ENCODE assay signal across 8 cellular contexts in genomic region chr1:161390559-161390858, GRCh38. TPM values are rescaled to one million over a fixed set of nuclear protein-coding genes. Genes with fewer than 3 reads are reported as not detected.
DNase-seq lines count a peak whose midpoint lies in the region; ATAC-seq and TF ChIP-seq lines count a peak whose summit lies in the region.

No MANE protein-coding gene starts in this region.

- H3K9me3 ChIP-seq in T-helper 17 cell (ENCODE audit: control insufficient read depth, low read length, poor library complexity, severe bottlenecking): no peaks in the 10 kb centered on the region

- ATAC-seq in T-helper 17 cell: peak; percentile 29
- peak; percentile 3 for ATAC-seq in stimulated activated memory B cell treated with anti-CD40 and anti-IgM and Interleukin-4, amounts not matched to agents 10 μg/mL and 1 μg/mL and 100 μg/mL, for 72 hours
- no peak for ATAC-seq in HG03039 (IDR thresholded peaks at IDR 0.05; ENCODE audit: unreplicated experiment)

- TF ChIP-seq CTCF in glutamatergic neuron (IDR thresholded peaks at IDR 0.05; ENCODE audit: partially characterized antibody, unreplicated experiment): no peak

- H3K27me3 Mint-ChIP-seq in activated naive CD4-positive, alpha-beta T cell treated with anti-CD3 and anti-CD28 coated beads, Interleukin-2, amount 10 ng/mL, durations not matched to agents 7 days and 5 days: peaks cover 4% of the 10 kb centered on the region
- H3K27me3 Mint-ChIP-seq in T-helper 17 cell (no peaks in the 10 kb centered on the region), glutamatergic neuron (ENCODE audit: unreplicated experiment) (peaks cover 4% of the 10 kb centered on the region)
- H3K27me3 Mint-ChIP-seq in stimulated activated memory B cell treated with anti-CD40 and anti-IgM and Interleukin-4, amounts not matched to agents 10 μg/mL and 1 μg/mL and 100 μg/mL, for 72 hours: no peaks in the 10 kb centered on the region

- CTCF ChIA-PET in activated naive CD4-positive, alpha-beta T cell treated with anti-CD3 and anti-CD28 coated beads, Interleukin-2, amount 10 ng/mL, durations not matched to agents 7 days and 5 days (lab: Charles Lee): interaction anchor here (1.4 kb wide), 1 partner anchor 50 kb away, joined by 3 read pairs; no protein-coding TSS in a partner anchor

- H3K27ac Mint-ChIP-seq in activated naive CD4-positive, alpha-beta T cell treated with anti-CD3 and anti-CD28 coated beads, Interleukin-2, amount 10 ng/mL, durations not matched to agents 7 days and 5 days: peak overlapping the region; percentile 95
- peak overlapping the region; percentile 93 for H3K27ac Mint-ChIP-seq in T-helper 17 cell
- H3K27ac Mint-ChIP-seq in glutamatergic neuron (ENCODE audit: unreplicated experiment): peak overlapping the region; percentile 73
- H3K27ac Mint-ChIP-seq in stimulated activated memory B cell treated with anti-CD40 and anti-IgM and Interleukin-4, amounts not matched to agents 10 μg/mL and 1 μg/mL and 100 μg/mL, for 72 hours: peak overlapping the region; percentile 94

- no peaks in the 10 kb centered on the region for H3K9me3 Mint-ChIP-seq in activated naive CD4-positive, alpha-beta T cell treated with anti-CD3 and anti-CD28 coated beads, Interleukin-2, amount 10 ng/mL, durations not matched to agents 7 days and 5 days
- peaks cover 12% of the 10 kb centered on the region for H3K9me3 Mint-ChIP-seq in glutamatergic neuron (ENCODE audit: unreplicated experiment)
- H3K9me3 Mint-ChIP-seq in stimulated activated memory B cell treated with anti-CD40 and anti-IgM and Interleukin-4, amounts not matched to agents 10 μg/mL and 1 μg/mL and 100 μg/mL, for 72 hours: no peaks in the 10 kb centered on the region

- peaks cover 50% of the 10 kb centered on the region for H3K4me1 Mint-ChIP-seq in activated naive CD4-positive, alpha-beta T cell treated with anti-CD3 and anti-CD28 coated beads, Interleukin-2, amount 10 ng/mL, durations not matched to agents 7 days and 5 days
- H3K4me1 Mint-ChIP-seq in T-helper 17 cell (peaks cover 9% of the 10 kb centered on the region), glutamatergic neuron (ENCODE audit: low read depth, unreplicated experiment) (no peaks in the 10 kb centered on the region)
- peaks cover 16% of the 10 kb centered on the region for H3K4me1 Mint-ChIP-seq in stimulated activated memory B cell treated with anti-CD40 and anti-IgM and Interleukin-4, amounts not matched to agents 10 μg/mL and 1 μg/mL and 100 μg/mL, for 72 hours

- no peak for DNase-seq in activated naive CD4-positive, alpha-beta T cell treated with anti-CD3 and anti-CD28 coated beads, Interleukin-2, amount 10 ng/mL, durations not matched to agents 7 days and 5 days
- DNase-seq in activated naive CD4-positive, alpha-beta T cell treated with Interleukin-2 at 50 U/mL for 16 hours: no peak
- no peak for DNase-seq in T-helper 17 cell
- no peak for DNase-seq in glutamatergic neuron
- DNase-seq in activated CD8-positive, alpha-beta memory T cell treated with anti-CD3 and anti-CD28 coated beads, Interleukin-2, amount 50 U/mL, for 48 hours: no peak
- no peak for DNase-seq in effector CD4-positive, alpha-beta T cell

- peaks cover 1% of the 10 kb centered on the region for H3K36me3 Mint-ChIP-seq in activated naive CD4-positive, alpha-beta T cell treated with anti-CD3 and anti-CD28 coated beads, Interleukin-2, amount 10 ng/mL, durations not matched to agents 7 days and 5 days
- H3K36me3 Mint-ChIP-seq in T-helper 17 cell (ENCODE audit: low read depth): no peaks in the 10 kb centered on the region
- H3K36me3 Mint-ChIP-seq in glutamatergic neuron (ENCODE audit: unreplicated experiment): no peaks in the 10 kb centered on the region
- no peaks in the 10 kb centered on the region for H3K36me3 Mint-ChIP-seq in stimulated activated memory B cell treated with anti-CD40 and anti-IgM and Interleukin-4, amounts not matched to agents 10 μg/mL and 1 μg/mL and 100 μg/mL, for 72 hours

- peak overlapping the region; percentile 89 for H3K4me3 Mint-ChIP-seq in activated naive CD4-positive, alpha-beta T cell treated with anti-CD3 and anti-CD28 coated beads, Interleukin-2, amount 10 ng/mL, durations not matched to agents 7 days and 5 days
- H3K4me3 Mint-ChIP-seq in T-helper 17 cell (peak overlapping the region; percentile 92), glutamatergic neuron (ENCODE audit: unreplicated experiment) (peak overlapping the region; percentile 95)
- peak overlapping the region; percentile 98 for H3K4me3 Mint-ChIP-seq in stimulated activated memory B cell treated with anti-CD40 and anti-IgM and Interleukin-4, amounts not matched to agents 10 μg/mL and 1 μg/mL and 100 μg/mL, for 72 hours

RNA-seq across cellular contexts. Expression of gene CFAP126, which starts 22.8 kb away (rescaled TPM):
- total RNA-seq in T-helper 17 cell: not detected
- not detected for total RNA-seq in glutamatergic neuron (ENCODE audit: unreplicated experiment)
